Comparison of ENCODE assay signal across 8 cellular contexts in genomic region chr16:75075688-75076268, GRCh38. TPM values are rescaled to one million over a fixed set of nuclear protein-coding genes. Genes with fewer than 3 reads are reported as not detected.
A peak's percentile ranks its signal among the peaks of the same experiment; 100 is the strongest.
DNase-seq lines count a peak whose midpoint lies in the region; ATAC-seq lines count a peak whose summit lies in the region.

No MANE protein-coding gene starts in this region.

- peaks cover 50% of the 10 kb centered on the region for H3K4me1 Mint-ChIP-seq in activated CD8-positive, alpha-beta memory T cell treated with anti-CD3 and anti-CD28 coated beads, Interleukin-2, amount 10 ng/mL, durations not matched to agents 7 days and 5 days
- H3K4me1 Mint-ChIP-seq in activated CD4-positive, alpha-beta memory T cell treated with anti-CD3 and anti-CD28 coated beads for 36 hours (ENCODE audit: low read depth) = peaks cover 42% of the 10 kb centered on the region
- H3K4me1 Mint-ChIP-seq in stimulated activated naive B cell treated with anti-CD40 and anti-IgM and Interleukin-4, amounts not matched to agents 10 μg/mL and 1 μg/mL and 100 μg/mL, for 72 hours = peaks cover 26 to 38% of the 10 kb centered on the region in 2 donors

- peaks cover 19% of the 10 kb centered on the region for H3K36me3 Mint-ChIP-seq in activated CD8-positive, alpha-beta memory T cell treated with anti-CD3 and anti-CD28 coated beads, Interleukin-2, amount 10 ng/mL, durations not matched to agents 7 days and 5 days
- H3K36me3 Mint-ChIP-seq in activated CD4-positive, alpha-beta memory T cell treated with anti-CD3 and anti-CD28 coated beads for 36 hours = no peaks in the 10 kb centered on the region
- no peaks in the 10 kb centered on the region for H3K36me3 Mint-ChIP-seq in stimulated activated naive B cell treated with anti-CD40 and anti-IgM and Interleukin-4, amounts not matched to agents 10 μg/mL and 1 μg/mL and 100 μg/mL, for 72 hours

- peak overlapping the region; percentile 85 for H3K27ac Mint-ChIP-seq in activated CD8-positive, alpha-beta memory T cell treated with anti-CD3 and anti-CD28 coated beads, Interleukin-2, amount 10 ng/mL, durations not matched to agents 7 days and 5 days
- peak overlapping the region; percentile 91 for H3K27ac Mint-ChIP-seq in activated CD4-positive, alpha-beta memory T cell treated with anti-CD3 and anti-CD28 coated beads for 36 hours
- H3K27ac Mint-ChIP-seq in stimulated activated naive B cell treated with anti-CD40 and anti-IgM and Interleukin-4, amounts not matched to agents 10 μg/mL and 1 μg/mL and 100 μg/mL, for 72 hours = no peak overlapping the region

- CTCF ChIA-PET in activated CD8-positive, alpha-beta memory T cell treated with anti-CD3 and anti-CD28 coated beads, Interleukin-2, amount 10 ng/mL, durations not matched to agents 7 days and 5 days (lab: Charles Lee) = interaction anchor here (1.0 to 8.9 kb wide), 8 partner anchors 8 to 409 kb away, joined by 3 to 57 read pairs (median 6); partner anchors contain the start of genes RFWD3 and ZNRF1
- CTCF ChIA-PET in activated CD4-positive, alpha-beta memory T cell treated with anti-CD3 and anti-CD28 coated beads for 36 hours (lab: Charles Lee) = interaction anchor here (1.0 to 2.7 kb wide), 6 partner anchors 11 to 77 kb away, joined by 3 to 27 read pairs (median 6); partner anchors contain the start of gene ZNRF1

- H3K4me3 Mint-ChIP-seq in activated CD8-positive, alpha-beta memory T cell treated with anti-CD3 and anti-CD28 coated beads, Interleukin-2, amount 10 ng/mL, durations not matched to agents 7 days and 5 days = peak overlapping the region; percentile 10
- H3K4me3 Mint-ChIP-seq in activated CD4-positive, alpha-beta memory T cell treated with anti-CD3 and anti-CD28 coated beads for 36 hours = peak overlapping the region; percentile 52
- peak overlapping the region; percentile 0 to 1 for H3K4me3 Mint-ChIP-seq in stimulated activated naive B cell treated with anti-CD40 and anti-IgM and Interleukin-4, amounts not matched to agents 10 μg/mL and 1 μg/mL and 100 μg/mL, for 72 hours

- peaks cover 2% of the 10 kb centered on the region for H3K9me3 Mint-ChIP-seq in activated CD8-positive, alpha-beta memory T cell treated with anti-CD3 and anti-CD28 coated beads, Interleukin-2, amount 10 ng/mL, durations not matched to agents 7 days and 5 days (ENCODE audit: low read depth)
- no peaks in the 10 kb centered on the region for H3K9me3 Mint-ChIP-seq in activated CD4-positive, alpha-beta memory T cell treated with anti-CD3 and anti-CD28 coated beads for 36 hours
- H3K9me3 Mint-ChIP-seq in stimulated activated naive B cell treated with anti-CD40 and anti-IgM and Interleukin-4, amounts not matched to agents 10 μg/mL and 1 μg/mL and 100 μg/mL, for 72 hours = no peaks in the 10 kb centered on the region

- H3K27me3 Mint-ChIP-seq in activated CD8-positive, alpha-beta memory T cell treated with anti-CD3 and anti-CD28 coated beads, Interleukin-2, amount 10 ng/mL, durations not matched to agents 7 days and 5 days = no peaks in the 10 kb centered on the region
- no peaks in the 10 kb centered on the region for H3K27me3 Mint-ChIP-seq in activated CD4-positive, alpha-beta memory T cell treated with anti-CD3 and anti-CD28 coated beads for 36 hours
- H3K27me3 Mint-ChIP-seq in stimulated activated naive B cell treated with anti-CD40 and anti-IgM and Interleukin-4, amounts not matched to agents 10 μg/mL and 1 μg/mL and 100 μg/mL, for 72 hours = peaks cover 41 to 65% of the 10 kb centered on the region in 2 donors

- no peak for DNase-seq in activated CD8-positive, alpha-beta memory T cell treated with anti-CD3 and anti-CD28 coated beads, Interleukin-2, amount 10 ng/mL, durations not matched to agents 7 days and 5 days
- DNase-seq in activated CD8-positive, alpha-beta memory T cell treated with anti-CD3 and anti-CD28 coated beads, Interleukin-2, amount 50 U/mL, for 48 hours = no peak
- DNase-seq in activated CD4-positive, alpha-beta memory T cell treated with anti-CD3 and anti-CD28 coated beads for 36 hours = no peak
- DNase-seq in stimulated activated naive B cell treated with anti-CD40 and anti-IgM and Interleukin-4, amounts not matched to agents 10 μg/mL and 1 μg/mL and 100 μg/mL, for 72 hours = no peak
- no peak for DNase-seq in NCI-H2196 treated with DMSO at 0.1 percent for 48 hours (lab: John Stamatoyannopoulos, UW; ENCODE audit: unreplicated experiment)
- DNase-seq in NCI-H2171 treated with DMSO at 0.1 percent for 48 hours (lab: John Stamatoyannopoulos, UW) = no peak

- intact Hi-C loops in activated CD4-positive, alpha-beta memory T cell treated with anti-CD3 and anti-CD28 coated beads for 36 hours (cut with micrococcal nuclease) = loop anchor here (1.0 kb wide), 4 partner anchors 10 to 63 kb away; no protein-coding TSS in a partner anchor

- ATAC-seq in activated CD8-positive, alpha-beta memory T cell treated with anti-CD3 and anti-CD28 coated beads, Interleukin-2, amount 10 ng/mL, durations not matched to agents 7 days and 5 days = no peak
- ATAC-seq in HG03095 (IDR thresholded peaks at IDR 0.05; ENCODE audit: unreplicated experiment) (peak; percentile 17), GM19463 (IDR thresholded peaks at IDR 0.05; ENCODE audit: unreplicated experiment) (no peak)
- peak; percentile 6 to 18 for ATAC-seq in stimulated activated naive B cell treated with anti-CD40 and anti-IgM and Interleukin-4, amounts not matched to agents 10 μg/mL and 1 μg/mL and 100 μg/mL, for 72 hours (replicated peaks)

- POLR2A ChIA-PET in activated CD4-positive, alpha-beta memory T cell treated with anti-CD3 and anti-CD28 coated beads for 36 hours (lab: Charles Lee) = interaction anchor here (1.0 to 2.4 kb wide), 4 partner anchors 11 to 77 kb away, joined by 3 to 11 read pairs (median 8); partner anchors contain the start of gene ZNRF1

RNA-seq across cellular contexts. Expression of gene LDHD, which starts 40.8 kb away (rescaled TPM):
- not detected for total RNA-seq in activated CD8-positive, alpha-beta memory T cell treated with anti-CD3 and anti-CD28 coated beads, Interleukin-2, amount 10 ng/mL, durations not matched to agents 7 days and 5 days
- total RNA-seq in activated CD4-positive, alpha-beta memory T cell treated with anti-CD3 and anti-CD28 coated beads for 36 hours = under 1 TPM; 0.43 to 0.75 TPM

Comparison
In these comparisons a context has a peak if more than half of its experiments do, and no peak if none do; other contexts are left out.
1. ATAC-seq: peak in HG03095 (single experiment) and stimulated activated naive B cell treated with anti-CD40 and anti-IgM and Interleukin-4, amounts not matched to agents 10 μg/mL and 1 μg/mL and 100 μg/mL, for 72 hours (2 of 2); none in activated CD8-positive, alpha-beta memory T cell treated with anti-CD3 and anti-CD28 coated beads, Interleukin-2, amount 10 ng/mL, durations not matched to agents 7 days and 5 days (single experiment) and GM19463 (single experiment).
2. H3K4me3 Mint-ChIP-seq: peak in every context shown above with its lines; median percentile 52 in activated CD4-positive, alpha-beta memory T cell treated with anti-CD3 and anti-CD28 coated beads for 36 hours; 10 in activated CD8-positive, alpha-beta memory T cell treated with anti-CD3 and anti-CD28 coated beads, Interleukin-2, amount 10 ng/mL, durations not matched to agents 7 days and 5 days; 0 in stimulated activated naive B cell treated with anti-CD40 and anti-IgM and Interleukin-4, amounts not matched to agents 10 μg/mL and 1 μg/mL and 100 μg/mL, for 72 hours.